Comparison of ENCODE assay signal across 12 cellular contexts in genomic region chr2:236988690-236989639, GRCh38.
DNase-seq lines count a peak whose midpoint lies in the region; ATAC-seq and TF ChIP-seq lines count a peak whose summit lies in the region.
"Had no signal": no experiment of that assay in that cellular context is flagged by ENCODE, and none has a peak within 500 bp of the region (broad histone marks: within the 10 kb centered on the region; RNA-seq: fewer than 3 reads in every experiment).

No MANE protein-coding gene starts in this region.

- peak overlapping the region in 1 of 2 donors; percentile 49 for H3K27ac ChIP-seq in ascending aorta
- H3K27ac ChIP-seq: C4-2B, epithelial cell of prostate had no signal

- H3K36me3 ChIP-seq in ascending aorta, result no peaks in the 10 kb centered on the region

- ATAC-seq in sciatic nerve (peak; percentile 94), GM19351 (IDR thresholded peaks at IDR 0.05; ENCODE audit: unreplicated experiment) (no peak), GM19463 (IDR thresholded peaks at IDR 0.05; ENCODE audit: unreplicated experiment) (no peak)

- in situ Hi-C loops in GM13977 (cut with MboI; ENCODE audit: low pct_unique_long_range_greater_than_20kb, low sequenced_read_pairs, unreplicated experiment), result no loop called here

- H3K4me1 ChIP-seq in ascending aorta, result no peaks in the 10 kb centered on the region

- DNase-seq in DMS79 (lab: John Stamatoyannopoulos, UW) (peak; percentile 15), ascending aorta (ENCODE audit: low spot score in 2 of 2) (peak; percentile 29 to 84), islet precursor cell (peak; percentile 61), sciatic nerve (ENCODE audit: low spot score) (peak; percentile 72), GM13977 (ENCODE audit: low spot score) (no peak), NCI-H774 (lab: John Stamatoyannopoulos, UW) (no peak)
- DNase-seq: kidney glomerular epithelial cell, NCI-H1436 treated with DMSO at 0.1 percent for 48 hours had no signal

- H3K9me3 ChIP-seq in ascending aorta, result no peaks in the 10 kb centered on the region

- intact Hi-C loops in ascending aorta (cut with DNase I) (no loop called here), sciatic nerve (cut with DNase I) (no loop called here)

- H3K4me3 ChIP-seq in ascending aorta, result no peak overlapping the region

- TF ChIP-seq CTCF in ascending aorta (IDR thresholded peaks at IDR 0.05), result no peak
- TF ChIP-seq CTCF in GM13977 (IDR thresholded peaks at IDR 0.05; ENCODE audit: extremely low read depth, insufficient read depth, missing control alignments), result no peak

- no peaks in the 10 kb centered on the region for H3K27me3 ChIP-seq in ascending aorta

Comparison
In these comparisons a context has a peak if more than half of its experiments do, and no peak if none do; other contexts are left out.
1. DNase-seq: peak in DMS79 (single experiment), ascending aorta (2 of 2), islet precursor cell (single experiment) and sciatic nerve (single experiment); none in GM13977 (single experiment) and NCI-H774 (single experiment).